In genomic region chr14:75482366-75482765, GRCh38 we compare ENCODE assay signal across 9 cellular contexts. TPM values are rescaled to one million over a fixed set of nuclear protein-coding genes. Genes with fewer than 3 reads are reported as not detected.
"Had no signal": no experiment of that assay in that cellular context is flagged by ENCODE, and none has a peak within 500 bp of the region (broad histone marks: within the 10 kb centered on the region; RNA-seq: fewer than 3 reads in every experiment).

No MANE protein-coding gene starts in this region.

- H3K4me2 ChIP-seq: GM23338 had no signal

- H3K9me3 ChIP-seq: HAP-1 had no signal

- H2AFZ ChIP-seq: GM23338 had no signal

- DNase-seq: H7, HFFc6, IMR-90 had no signal

- FAIRE-seq: HTR-8/SVneo, K562 had no signal

- H3K36me3 ChIP-seq: HAP-1 had no signal

- ATAC-seq: GM23338, HCT116, K562 had no signal

- H3K4me3 ChIP-seq: GM23338, HAP-1, K562 had no signal

RNA-seq across cellular contexts. Expression of gene BATF, which starts 39.9 kb away (rescaled TPM):
- total RNA-seq: GM23338, H4, H7, HFFc6, IMR-90 had no signal
- polyA plus RNA-seq: GM23338, IMR-90 had no signal
